Comparison of ENCODE assay signal across 11 cellular contexts in the genomic region with DNA sequence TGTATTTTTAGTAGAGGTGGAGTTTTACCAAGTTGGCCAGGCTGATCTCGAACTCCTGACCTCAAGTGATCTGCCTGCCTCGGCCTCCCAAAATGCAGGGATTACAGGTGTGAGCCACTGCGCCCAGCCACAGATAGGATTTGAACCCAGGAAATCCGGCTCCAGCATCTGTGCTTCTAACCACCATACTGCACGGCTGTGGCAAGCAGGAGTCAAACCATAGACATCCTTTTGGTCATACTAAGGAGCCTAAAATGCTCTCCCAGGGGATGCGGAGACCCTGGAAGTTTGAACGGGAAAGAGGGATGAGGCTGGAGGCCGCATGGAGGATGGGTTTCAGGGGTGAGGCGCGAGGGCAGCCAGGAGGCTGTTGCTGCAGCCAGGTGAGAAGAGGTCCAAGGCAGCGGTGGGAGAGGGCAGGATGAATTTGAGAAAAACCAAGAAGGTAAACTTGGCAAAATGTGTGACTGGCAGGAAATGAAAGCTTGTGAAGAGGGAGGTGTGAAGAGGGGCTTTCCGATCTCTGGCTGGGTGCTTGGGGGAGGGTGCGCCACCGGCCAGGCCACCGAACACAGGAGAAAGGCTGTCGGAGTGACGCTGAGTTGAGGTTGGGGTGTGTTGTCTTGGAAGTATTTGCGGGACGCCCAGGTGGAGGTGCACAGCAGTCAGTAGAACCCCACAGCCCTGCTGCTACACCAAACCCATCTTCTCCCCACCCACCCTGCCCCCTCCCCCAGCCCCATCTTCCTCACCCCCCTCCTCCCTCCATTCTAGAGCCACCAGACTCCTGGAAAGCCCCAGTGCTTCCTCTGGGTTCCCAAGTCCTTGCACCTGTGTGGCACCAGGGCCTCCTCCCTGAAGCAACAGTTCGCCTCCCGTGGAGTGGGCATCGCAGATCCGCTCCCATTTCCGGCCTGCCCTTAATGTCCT. TPM values are rescaled to one million over a fixed set of nuclear protein-coding genes. Genes with fewer than 3 reads are reported as not detected.
DNase-seq lines count a peak whose midpoint lies in the region; ATAC-seq, FAIRE-seq and TF ChIP-seq lines count a peak whose summit lies in the region.
"Had no signal": no experiment of that assay in that cellular context is flagged by ENCODE, and none has a peak within 500 bp of the region (broad histone marks: within the 10 kb centered on the region; RNA-seq: fewer than 3 reads in every experiment).

No MANE protein-coding gene starts in this region.

- no peak for FAIRE-seq in HepG2 (lab: Jason Lieb, UNC)
- FAIRE-seq: colon had no signal

- H3K9ac ChIP-seq in HepG2 (ENCODE audit: insufficient read depth, low read depth, low read length) = no peak overlapping the region

- no peaks in the 10 kb centered on the region for H3K9me3 ChIP-seq in CD8-positive, alpha-beta memory T cell (ENCODE audit: low read length)
- no peaks in the 10 kb centered on the region for H3K9me3 ChIP-seq in HepG2 (ENCODE audit: low read length)

- H3K9me3 Mint-ChIP-seq in CD8-positive, alpha-beta memory T cell = no peaks in the 10 kb centered on the region
- H3K9me3 Mint-ChIP-seq in natural killer cell treated with Interleukin-12 subunit alpha and Interleukin-12 subunit beta and Interleukin-15 and Interleukin-18, amount 100 ng/mL, for 72 hours = no peaks in the 10 kb centered on the region
- H3K9me3 Mint-ChIP-seq in endothelial cell (ENCODE audit: unreplicated experiment) = no peaks in the 10 kb centered on the region

- CTCF ChIA-PET in CD8-positive, alpha-beta memory T cell (lab: Charles Lee) = interaction anchor here (0.9 to 6.1 kb wide), 7 partner anchors 6 to 54 kb away, joined by 3 to 36 read pairs (median 4); no protein-coding TSS in a partner anchor
- CTCF ChIA-PET in HepG2 (lab: Yijun Ruan, JAX; ENCODE audit: low intra/inter-chr PET ratio, low total read pairs) = no interaction called here

- 53% methylated on average over 23 of the region's 24 CpGs for WGBS in HepG2 (ENCODE audit: low lambda C conversion rate)

- no peak for TF ChIP-seq RAD21 in HepG2 (CRISPR knock-in tag; IDR thresholded peaks at IDR 0.05)

- no peaks in the 10 kb centered on the region for H3K27me3 ChIP-seq in CD8-positive, alpha-beta memory T cell (ENCODE audit: insufficient read depth, low read length, poor library complexity, severe bottlenecking)
- H3K27me3 ChIP-seq in HepG2 (ENCODE audit: control insufficient read depth in 1 of 2, insufficient read depth in 2 of 2, low read length in 2 of 2) = peaks cover 7 to 14% of the 10 kb centered on the region in 2 experiments; a peak in 3 of 5 replicates

- in situ Hi-C loops in HepG2 (cut with HindIII; ENCODE audit: extremely low pct_ligation_motif_present, low pct_unique_long_range_greater_than_20kb) = no loop called here

- H3K27me3 Mint-ChIP-seq in CD8-positive, alpha-beta memory T cell = peaks cover 1 to 2% of the 10 kb centered on the region in 2 donors
- H3K27me3 Mint-ChIP-seq in natural killer cell treated with Interleukin-12 subunit alpha and Interleukin-12 subunit beta and Interleukin-15 and Interleukin-18, amount 100 ng/mL, for 72 hours = peaks cover 2 to 7% of the 10 kb centered on the region in 2 donors
- H3K27me3 Mint-ChIP-seq in endothelial cell (ENCODE audit: unreplicated experiment) = peaks cover 11% of the 10 kb centered on the region

- intact Hi-C loops in HepG2 (cut with micrococcal nuclease; ENCODE audit: unreplicated experiment) = no loop called here

- peak; percentile 63 to 89 (median 70) for DNase-seq in CD8-positive, alpha-beta memory T cell
- peak; percentile 65 for DNase-seq in activated CD8-positive, alpha-beta memory T cell treated with anti-CD3 and anti-CD28 coated beads, Interleukin-2, amount 50 U/mL, for 4 hours
- peak; percentile 80 for DNase-seq in natural killer cell treated with Interleukin-12 subunit alpha and Interleukin-12 subunit beta and Interleukin-15 and Interleukin-18, amount 100 ng/mL, for 72 hours (ENCODE audit: low spot score)
- DNase-seq in HepG2 (ENCODE audit: low spot score) (no peak), SW 1271 (lab: John Stamatoyannopoulos, UW) (no peak), endothelial cell (ENCODE audit: low spot score) (no peak)
- DNase-seq: SHP77 had no signal

- H3K4me3 Mint-ChIP-seq in CD8-positive, alpha-beta memory T cell = peak overlapping the region; percentile 62 to 88 (median 79)
- H3K4me3 Mint-ChIP-seq in natural killer cell treated with Interleukin-12 subunit alpha and Interleukin-12 subunit beta and Interleukin-15 and Interleukin-18, amount 100 ng/mL, for 72 hours = peak overlapping the region; percentile 77
- H3K4me3 Mint-ChIP-seq in endothelial cell (ENCODE audit: unreplicated experiment) = no peak overlapping the region

- TF ChIP-seq EP300 in HepG2 (IDR thresholded peaks at IDR 0.05; ENCODE audit: low read depth in 2 of 2, low read length in 2 of 2) (no peak), HepG2 (CRISPR knock-in tag; IDR thresholded peaks at IDR 0.05; ENCODE audit: borderline replicate concordance) (no peak)

- no peaks in the 10 kb centered on the region for H3K36me3 Mint-ChIP-seq in CD8-positive, alpha-beta memory T cell
- H3K36me3 Mint-ChIP-seq in natural killer cell treated with Interleukin-12 subunit alpha and Interleukin-12 subunit beta and Interleukin-15 and Interleukin-18, amount 100 ng/mL, for 72 hours = peaks cover 4% of the 10 kb centered on the region
- H3K36me3 Mint-ChIP-seq in endothelial cell (ENCODE audit: low read depth, unreplicated experiment) = peaks cover 3% of the 10 kb centered on the region

- no peak overlapping the region for H2AFZ ChIP-seq in HepG2 (ENCODE audit: low read length)

- H3K4me3 ChIP-seq in CD8-positive, alpha-beta memory T cell (ENCODE audit: low read length) = peak overlapping the region; percentile 41
- H3K4me3 ChIP-seq in HepG2 (replicated peaks in 1 of 3; ENCODE audit: insufficient read depth in 1 of 3, low read depth in 2 of 3, low read length in 3 of 3) = no peak overlapping the region

- peak overlapping the region; percentile 63 for H3K27ac ChIP-seq in CD8-positive, alpha-beta memory T cell (ENCODE audit: low read depth, low read length)
- H3K27ac ChIP-seq in HepG2 (ENCODE audit: extremely low read length, insufficient read depth, low read length) = no peak overlapping the region
- H3K27ac ChIP-seq: C4-2B had no signal

- no peak overlapping the region for H3K4me2 ChIP-seq in HepG2 (ENCODE audit: low read depth, low read length)

- TF ChIP-seq CTCF in HepG2 (CRISPR knock-in tag; IDR thresholded peaks at IDR 0.05) (no peak), endothelial cell (IDR thresholded peaks at IDR 0.05; ENCODE audit: unreplicated experiment) (no peak)

- H3K36me3 ChIP-seq in CD8-positive, alpha-beta memory T cell (ENCODE audit: insufficient read depth, low read length) = no peaks in the 10 kb centered on the region
- no peaks in the 10 kb centered on the region for H3K36me3 ChIP-seq in HepG2 (replicated peaks in 1 of 2; ENCODE audit: control insufficient read depth in 1 of 2, insufficient read depth in 2 of 2, low read length in 2 of 2)

- peaks cover 36% of the 10 kb centered on the region for H3K4me1 ChIP-seq in CD8-positive, alpha-beta memory T cell (ENCODE audit: insufficient read depth, low read length)
- H3K4me1 ChIP-seq in HepG2 (ENCODE audit: insufficient read depth, low read length) = peaks cover 12% of the 10 kb centered on the region

- no peak for TF ChIP-seq POLR2A in HepG2 (IDR thresholded peaks at IDR 0.05; ENCODE audit: insufficient read depth in 1 of 2, low read depth in 2 of 2, low read length in 2 of 2)

- peak; percentile 50 for ATAC-seq in HG02610 (IDR thresholded peaks at IDR 0.05; ENCODE audit: unreplicated experiment)
- peak; percentile 81 to 85 for ATAC-seq in natural killer cell treated with Interleukin-12 subunit alpha and Interleukin-12 subunit beta and Interleukin-15 and Interleukin-18, amount 100 ng/mL, for 72 hours
- no peak for ATAC-seq in HepG2
- no peak for ATAC-seq in HG02852 (IDR thresholded peaks at IDR 0.05; ENCODE audit: unreplicated experiment)

- no peaks in the 10 kb centered on the region for H3K79me2 ChIP-seq in HepG2 (ENCODE audit: insufficient read depth, low read length)

- BruUV-seq in HepG2 (replicated peaks; lab: Mats Ljungman, UMichigan) = no TSS peak

- POLR2A ChIA-PET in CD8-positive, alpha-beta memory T cell (lab: Charles Lee) = interaction anchor here (1.0 to 1.7 kb wide), 4 partner anchors 23 to 83 kb away, joined by 3 to 7 read pairs (median 3); no protein-coding TSS in a partner anchor
- POLR2A ChIA-PET in HepG2 (lab: Yijun Ruan, JAX) = no interaction called here

- H3K27ac Mint-ChIP-seq in CD8-positive, alpha-beta memory T cell = peak overlapping the region; percentile 91 to 99 (median 98)
- H3K27ac Mint-ChIP-seq in natural killer cell treated with Interleukin-12 subunit alpha and Interleukin-12 subunit beta and Interleukin-15 and Interleukin-18, amount 100 ng/mL, for 72 hours = peak overlapping the region; percentile 43 to 75
- no peak overlapping the region for H3K27ac Mint-ChIP-seq in endothelial cell (ENCODE audit: unreplicated experiment)

- no peaks in the 10 kb centered on the region for H4K20me1 ChIP-seq in HepG2 (ENCODE audit: insufficient read depth, low read length)

- peaks cover 62 to 75% (median 66%) of the 10 kb centered on the region in 3 donors for H3K4me1 Mint-ChIP-seq in CD8-positive, alpha-beta memory T cell
- peaks cover 50 to 56% of the 10 kb centered on the region in 2 donors for H3K4me1 Mint-ChIP-seq in natural killer cell treated with Interleukin-12 subunit alpha and Interleukin-12 subunit beta and Interleukin-15 and Interleukin-18, amount 100 ng/mL, for 72 hours (ENCODE audit: low read depth in 2 of 2)
- H3K4me1 Mint-ChIP-seq in endothelial cell (ENCODE audit: unreplicated experiment) = peaks cover 10% of the 10 kb centered on the region

RNA-seq across cellular contexts. Expression of gene CDK18, which starts 23.9 kb away (rescaled TPM):
- 1 to 10 TPM; 1.4 to 1.6 TPM for total RNA-seq in CD8-positive, alpha-beta memory T cell
- polyA plus RNA-seq in CD8-positive, alpha-beta memory T cell = 0.43 TPM
- total RNA-seq in natural killer cell treated with Interleukin-12 subunit alpha and Interleukin-12 subunit beta and Interleukin-15 and Interleukin-18, amount 100 ng/mL, for 72 hours = under 1 TPM; 0.28 to 0.71 TPM
- 3.2 and 6.4 TPM in 2 replicates for total RNA-seq in HepG2 (2016; rRNA removed; fragmentation: Illumina TruSeq; extraction: Trizol)
- 10.6 and 10.7 TPM in 2 replicates for total RNA-seq in HepG2 (2016; cell fraction: cytosol; rRNA removed; fragmentation: Illumina TruSeq; extraction: Trizol; ENCODE audit: low read depth)
- 3.6 and 7.0 TPM in 2 replicates for total RNA-seq in HepG2 (2016; cell fraction: insoluble cytoplasmic fraction; rRNA removed; fragmentation: Illumina TruSeq; extraction: Trizol)
- total RNA-seq in HepG2 (2016; cell fraction: membrane; rRNA removed; fragmentation: Illumina TruSeq; extraction: Trizol) = 8.3 and 10.4 TPM in 2 replicates
- 8.2 and 10.1 TPM in 2 replicates for total RNA-seq in HepG2 (2016; cell fraction: nucleus; rRNA removed; fragmentation: Illumina TruSeq; extraction: Trizol)
- 38.8 and 45.3 TPM in 2 replicates for polyA plus RNA-seq in HepG2 (2011; rRNA removed)
- 13.0 and 14.8 TPM in 2 replicates for polyA plus RNA-seq in HepG2 (2011; cell fraction: cytosol; rRNA removed)
- polyA plus RNA-seq in HepG2 (2011; cell fraction: nucleus; rRNA removed) = 224 and 255 TPM in 2 replicates
- 53.5 and 54.3 TPM in 2 replicates for polyA plus RNA-seq in HepG2 (2012)
- polyA plus RNA-seq in HepG2 (2016; cell fraction: cytosol; fragmentation: Illumina TruSeq; extraction: Trizol; ENCODE audit: low read depth) = 5.2 and 5.9 TPM in 2 replicates
- 6.0 and 9.4 TPM in 2 replicates for polyA plus RNA-seq in HepG2 (2016; cell fraction: insoluble cytoplasmic fraction; fragmentation: Illumina TruSeq; extraction: Trizol; ENCODE audit: low read depth)
- polyA plus RNA-seq in HepG2 (2016; cell fraction: membrane; fragmentation: Illumina TruSeq; extraction: Trizol; ENCODE audit: low read depth) = 11.2 and 12.4 TPM in 2 replicates
- polyA plus RNA-seq in HepG2 (2016; cell fraction: nucleus; fragmentation: Illumina TruSeq; extraction: Trizol; ENCODE audit: insufficient read depth, low read depth) = 33.1 and 35.8 TPM in 2 replicates
- polyA minus RNA-seq in HepG2 (2011; rRNA and poly(A)+ RNA removed; ENCODE audit: low replicate concordance) = 11.0 and 29.7 TPM in 2 replicates
- polyA minus RNA-seq in HepG2 (2011; cell fraction: cytosol; rRNA and poly(A)+ RNA removed) = 14.7 and 23.4 TPM in 2 replicates
- polyA minus RNA-seq in HepG2 (2011; cell fraction: nucleus; rRNA and poly(A)+ RNA removed) = 47.0 and 52.3 TPM in 2 replicates
- 12.4 TPM for total RNA-seq in endothelial cell (ENCODE audit: unreplicated experiment)

RNA-seq across cellular contexts. Expression of gene BLACAT1, which starts 24.8 kb away (rescaled TPM):
- under 1 TPM in 1 of 2 experiments, not detected in 1; 0.09 TPM for total RNA-seq in CD8-positive, alpha-beta memory T cell
- polyA plus RNA-seq in CD8-positive, alpha-beta memory T cell = not detected
- total RNA-seq in natural killer cell treated with Interleukin-12 subunit alpha and Interleukin-12 subunit beta and Interleukin-15 and Interleukin-18, amount 100 ng/mL, for 72 hours = not detected
- total RNA-seq in HepG2 (2016; rRNA removed; fragmentation: Illumina TruSeq; extraction: Trizol) (0.42 and 1.2 TPM in 2 replicates), endothelial cell (ENCODE audit: unreplicated experiment) (2.2 TPM)
- 0.18 TPM in 1 of 2 replicates, not detected in the other for total RNA-seq in HepG2 (2016; cell fraction: cytosol; rRNA removed; fragmentation: Illumina TruSeq; extraction: Trizol; ENCODE audit: low read depth)
- total RNA-seq in HepG2 (2016; cell fraction: insoluble cytoplasmic fraction; rRNA removed; fragmentation: Illumina TruSeq; extraction: Trizol) = 0.28 and 1.4 TPM in 2 replicates
- total RNA-seq in HepG2 (2016; cell fraction: membrane; rRNA removed; fragmentation: Illumina TruSeq; extraction: Trizol) = 0.10 and 0.28 TPM in 2 replicates
- total RNA-seq in HepG2 (2016; cell fraction: nucleus; rRNA removed; fragmentation: Illumina TruSeq; extraction: Trizol) = 2.8 and 3.4 TPM in 2 replicates
- polyA plus RNA-seq in HepG2 (2011; rRNA removed) = 2.7 and 2.8 TPM in 2 replicates
- 1.2 and 1.4 TPM in 2 replicates for polyA plus RNA-seq in HepG2 (2011; cell fraction: cytosol; rRNA removed)
- 6.9 and 7.0 TPM in 2 replicates for polyA plus RNA-seq in HepG2 (2011; cell fraction: nucleus; rRNA removed)
- 0.36 and 0.88 TPM in 2 replicates for polyA plus RNA-seq in HepG2 (2012)
- polyA plus RNA-seq in HepG2 (2016; cell fraction: cytosol; fragmentation: Illumina TruSeq; extraction: Trizol; ENCODE audit: low read depth) = 0.07 and 0.09 TPM in 2 replicates
- 0.48 and 0.52 TPM in 2 replicates for polyA plus RNA-seq in HepG2 (2016; cell fraction: insoluble cytoplasmic fraction; fragmentation: Illumina TruSeq; extraction: Trizol; ENCODE audit: low read depth)
- polyA plus RNA-seq in HepG2 (2016; cell fraction: membrane; fragmentation: Illumina TruSeq; extraction: Trizol; ENCODE audit: low read depth) = 0.12 and 0.19 TPM in 2 replicates
- 2.2 and 2.7 TPM in 2 replicates for polyA plus RNA-seq in HepG2 (2016; cell fraction: nucleus; fragmentation: Illumina TruSeq; extraction: Trizol; ENCODE audit: insufficient read depth, low read depth)
- 0.37 and 5.7 TPM in 2 replicates for polyA minus RNA-seq in HepG2 (2011; rRNA and poly(A)+ RNA removed; ENCODE audit: low replicate concordance)
- polyA minus RNA-seq in HepG2 (2011; cell fraction: cytosol; rRNA and poly(A)+ RNA removed) = 0.79 and 0.97 TPM in 2 replicates
- 9.9 and 10.4 TPM in 2 replicates for polyA minus RNA-seq in HepG2 (2011; cell fraction: nucleus; rRNA and poly(A)+ RNA removed)

RNA-seq across cellular contexts. Expression of gene LEMD1, which starts 58.8 kb away (rescaled TPM):
- under 1 TPM in 1 of 2 experiments, not detected in 1; 0.55 TPM for total RNA-seq in CD8-positive, alpha-beta memory T cell
- not detected for polyA plus RNA-seq in CD8-positive, alpha-beta memory T cell
- total RNA-seq in natural killer cell treated with Interleukin-12 subunit alpha and Interleukin-12 subunit beta and Interleukin-15 and Interleukin-18, amount 100 ng/mL, for 72 hours = not detected
- total RNA-seq in HepG2 (2016; rRNA removed; fragmentation: Illumina TruSeq; extraction: Trizol) (0.84 and 2.3 TPM in 2 replicates), endothelial cell (ENCODE audit: unreplicated experiment) (3.0 TPM)
- total RNA-seq in HepG2 (2016; cell fraction: cytosol; rRNA removed; fragmentation: Illumina TruSeq; extraction: Trizol; ENCODE audit: low read depth) = not detected in 2 replicates
- total RNA-seq in HepG2 (2016; cell fraction: insoluble cytoplasmic fraction; rRNA removed; fragmentation: Illumina TruSeq; extraction: Trizol) = 0.79 and 2.7 TPM in 2 replicates
- 0.62 and 0.74 TPM in 2 replicates for total RNA-seq in HepG2 (2016; cell fraction: membrane; rRNA removed; fragmentation: Illumina TruSeq; extraction: Trizol)
- total RNA-seq in HepG2 (2016; cell fraction: nucleus; rRNA removed; fragmentation: Illumina TruSeq; extraction: Trizol) = 4.5 and 8.3 TPM in 2 replicates
- 1.4 and 2.1 TPM in 2 replicates for polyA plus RNA-seq in HepG2 (2011; rRNA removed)
- polyA plus RNA-seq in HepG2 (2011; cell fraction: cytosol; rRNA removed) = 0.29 and 0.59 TPM in 2 replicates
- 5.5 and 6.9 TPM in 2 replicates for polyA plus RNA-seq in HepG2 (2011; cell fraction: nucleus; rRNA removed)
- polyA plus RNA-seq in HepG2 (2012) = 0.32 and 1.3 TPM in 2 replicates
- 0.42 TPM in 1 of 2 replicates, not detected in the other for polyA plus RNA-seq in HepG2 (2016; cell fraction: cytosol; fragmentation: Illumina TruSeq; extraction: Trizol; ENCODE audit: low read depth)
- polyA plus RNA-seq in HepG2 (2016; cell fraction: insoluble cytoplasmic fraction; fragmentation: Illumina TruSeq; extraction: Trizol; ENCODE audit: low read depth) = 1.2 TPM in 2 replicates
- polyA plus RNA-seq in HepG2 (2016; cell fraction: membrane; fragmentation: Illumina TruSeq; extraction: Trizol; ENCODE audit: low read depth) = 0.79 TPM in 1 of 2 replicates, not detected in the other
- polyA plus RNA-seq in HepG2 (2016; cell fraction: nucleus; fragmentation: Illumina TruSeq; extraction: Trizol; ENCODE audit: insufficient read depth, low read depth) = not detected in 2 replicates
- 2.3 and 20.4 TPM in 2 replicates for polyA minus RNA-seq in HepG2 (2011; rRNA and poly(A)+ RNA removed; ENCODE audit: low replicate concordance)
- 2.9 and 3.3 TPM in 2 replicates for polyA minus RNA-seq in HepG2 (2011; cell fraction: cytosol; rRNA and poly(A)+ RNA removed)
- polyA minus RNA-seq in HepG2 (2011; cell fraction: nucleus; rRNA and poly(A)+ RNA removed) = 8.5 and 10.2 TPM in 2 replicates

Comparison
In these comparisons a context has a peak if more than half of its experiments do, and no peak if none do; other contexts are left out.
1. DNase-seq: peak in CD8-positive, alpha-beta memory T cell (5 of 5), activated CD8-positive, alpha-beta memory T cell treated with anti-CD3 and anti-CD28 coated beads, Interleukin-2, amount 50 U/mL, for 4 hours (single experiment) and natural killer cell treated with Interleukin-12 subunit alpha and Interleukin-12 subunit beta and Interleukin-15 and Interleukin-18, amount 100 ng/mL, for 72 hours (single experiment); none in HepG2 (single experiment), SW 1271 (0 of 2) and endothelial cell (single experiment).
2. ATAC-seq: peak in HG02610 (single experiment) and natural killer cell treated with Interleukin-12 subunit alpha and Interleukin-12 subunit beta and Interleukin-15 and Interleukin-18, amount 100 ng/mL, for 72 hours (2 of 2); none in HepG2 (single experiment) and HG02852 (single experiment).